Comparison of ENCODE assay signal across 8 cellular contexts in genomic region chr14:32896979-32897723, GRCh38. TPM values are rescaled to one million over a fixed set of nuclear protein-coding genes. Genes with fewer than 3 reads are reported as not detected.
A peak's percentile ranks its signal among the peaks of the same experiment; 100 is the strongest.
DNase-seq lines count a peak whose midpoint lies in the region; ATAC-seq, FAIRE-seq and TF ChIP-seq lines count a peak whose summit lies in the region.

No MANE protein-coding gene starts in this region.

- no peak for DNase-seq in activated T-cell treated with anti-CD3 and anti-CD28 coated beads, Interleukin-2, amount 50 U/mL, for 72 hours
- DNase-seq in activated T-cell treated with anti-CD3 and anti-CD28 coated beads, Interleukin-2, amount 50 U/mL, for 48 hours: no peak
- no peak for DNase-seq in activated naive CD8-positive, alpha-beta T cell treated with anti-CD3 and anti-CD28 coated beads, Interleukin-2, amount 10 ng/mL, durations not matched to agents 7 days and 5 days
- no peak for DNase-seq in kidney
- DNase-seq in substantia nigra (lab: John Stamatoyannopoulos, UW): peak in 5 of 49 donors; percentile 1 to 53 (median 29)
- no peak for DNase-seq in NK-92 treated with Interleukin-12 subunit alpha and Interleukin-12 subunit beta, amount 100 ng/mL, for 24 hours (lab: John Stamatoyannopoulos, UW)
- no peak for DNase-seq in GM13976 (ENCODE audit: low spot score)
- no peak for DNase-seq in NCI-H146 (lab: John Stamatoyannopoulos, UW)

- POLR2A ChIA-PET in activated naive CD8-positive, alpha-beta T cell treated with anti-CD3 and anti-CD28 coated beads, Interleukin-2, amount 10 ng/mL, durations not matched to agents 7 days and 5 days (lab: Charles Lee): no interaction called here

- FAIRE-seq in kidney (lab: Jason Lieb, UNC): no peak

- H3K36me3 ChIP-seq in kidney (ENCODE audit: control insufficient read depth in 1 of 2, insufficient read depth in 2 of 2, low read length in 2 of 2): no peaks in the 10 kb centered on the region

- H3K27me3 Mint-ChIP-seq in activated T-cell treated with anti-CD3 and anti-CD28 coated beads, Interleukin-2, amount 50 U/mL, for 72 hours (ENCODE audit: low read depth): no peaks in the 10 kb centered on the region
- H3K27me3 Mint-ChIP-seq in activated naive CD8-positive, alpha-beta T cell treated with anti-CD3 and anti-CD28 coated beads, Interleukin-2, amount 10 ng/mL, durations not matched to agents 7 days and 5 days: no peaks in the 10 kb centered on the region

- no peak for TF ChIP-seq CTCF in kidney (IDR thresholded peaks at IDR 0.05; ENCODE audit: borderline replicate concordance, extremely low read depth, insufficient read depth)
- TF ChIP-seq CTCF in GM13976 (IDR thresholded peaks at IDR 0.05; ENCODE audit: borderline replicate concordance, control extremely low read depth, extremely low read depth, insufficient read depth, missing control alignments): no peak

- H3K36me3 Mint-ChIP-seq in activated T-cell treated with anti-CD3 and anti-CD28 coated beads, Interleukin-2, amount 50 U/mL, for 72 hours (ENCODE audit: insufficient read depth in 2 of 2): no peaks in the 10 kb centered on the region
- H3K36me3 Mint-ChIP-seq in activated naive CD8-positive, alpha-beta T cell treated with anti-CD3 and anti-CD28 coated beads, Interleukin-2, amount 10 ng/mL, durations not matched to agents 7 days and 5 days: no peaks in the 10 kb centered on the region

- ATAC-seq in activated T-cell treated with anti-CD3 and anti-CD28 coated beads, Interleukin-2, amount 50 U/mL, for 72 hours (replicated peaks in 1 of 2): no peak
- no peak for ATAC-seq in activated naive CD8-positive, alpha-beta T cell treated with anti-CD3 and anti-CD28 coated beads, Interleukin-2, amount 10 ng/mL, durations not matched to agents 7 days and 5 days (ENCODE audit: low read depth)

- H3K27ac ChIP-seq in kidney (ENCODE audit: low read depth in 2 of 2, low read length in 2 of 2) (peak overlapping the region; percentile 40 to 89), substantia nigra (ENCODE audit: low read depth, low read length, poor library complexity, severe bottlenecking) (peak overlapping the region; percentile 69)

- intact Hi-C loops in kidney (cut with DNase I): no loop called here

- H3K9ac ChIP-seq in kidney (ENCODE audit: low read length in 2 of 2): peak overlapping the region; percentile 60 to 74

- peaks cover 0 to 5% of the 10 kb centered on the region in 2 donors for H3K4me1 ChIP-seq in kidney (ENCODE audit: control insufficient read depth in 1 of 2, insufficient read depth in 1 of 2, low read depth in 1 of 2, low read length in 2 of 2)

- peak overlapping the region; percentile 80 to 93 for H3K4me3 ChIP-seq in kidney (ENCODE audit: low read length in 2 of 2)

- H3K27ac Mint-ChIP-seq in activated T-cell treated with anti-CD3 and anti-CD28 coated beads, Interleukin-2, amount 50 U/mL, for 72 hours: no peak overlapping the region
- H3K27ac Mint-ChIP-seq in activated naive CD8-positive, alpha-beta T cell treated with anti-CD3 and anti-CD28 coated beads, Interleukin-2, amount 10 ng/mL, durations not matched to agents 7 days and 5 days: peak overlapping the region; percentile 72

- peaks cover 6% of the 10 kb centered on the region for H3K4me1 Mint-ChIP-seq in activated T-cell treated with anti-CD3 and anti-CD28 coated beads, Interleukin-2, amount 50 U/mL, for 72 hours (ENCODE audit: low read depth)
- peaks cover 5% of the 10 kb centered on the region for H3K4me1 Mint-ChIP-seq in activated naive CD8-positive, alpha-beta T cell treated with anti-CD3 and anti-CD28 coated beads, Interleukin-2, amount 10 ng/mL, durations not matched to agents 7 days and 5 days

- in situ Hi-C loops in GM13976 (cut with MboI; ENCODE audit: low sequenced_read_pairs, unreplicated experiment): no loop called here

- H3K4me3 Mint-ChIP-seq in activated T-cell treated with anti-CD3 and anti-CD28 coated beads, Interleukin-2, amount 50 U/mL, for 72 hours: peak overlapping the region; percentile 20 to 44
- H3K4me3 Mint-ChIP-seq in activated naive CD8-positive, alpha-beta T cell treated with anti-CD3 and anti-CD28 coated beads, Interleukin-2, amount 10 ng/mL, durations not matched to agents 7 days and 5 days: peak overlapping the region; percentile 80

- no peaks in the 10 kb centered on the region for H3K9me3 Mint-ChIP-seq in activated T-cell treated with anti-CD3 and anti-CD28 coated beads, Interleukin-2, amount 50 U/mL, for 72 hours
- H3K9me3 Mint-ChIP-seq in activated naive CD8-positive, alpha-beta T cell treated with anti-CD3 and anti-CD28 coated beads, Interleukin-2, amount 10 ng/mL, durations not matched to agents 7 days and 5 days: peaks cover 3% of the 10 kb centered on the region

- no peaks in the 10 kb centered on the region for H3K9me3 ChIP-seq in kidney (ENCODE audit: control insufficient read depth in 1 of 2, low read length in 2 of 2)

RNA-seq across cellular contexts. Expression of gene NPAS3, which starts 41.5 kb away (rescaled TPM):
- not detected for total RNA-seq in activated T-cell treated with anti-CD3 and anti-CD28 coated beads, Interleukin-2, amount 50 U/mL, for 72 hours
- not detected for total RNA-seq in activated naive CD8-positive, alpha-beta T cell treated with anti-CD3 and anti-CD28 coated beads, Interleukin-2, amount 10 ng/mL, durations not matched to agents 7 days and 5 days
- total RNA-seq in kidney: 5.0 TPM
- polyA plus RNA-seq in kidney (ENCODE audit: insufficient read depth, low read depth, low replicate concordance): 0.82 TPM
